ENCODE assay signal across 1 cellular context in the genomic region with DNA sequence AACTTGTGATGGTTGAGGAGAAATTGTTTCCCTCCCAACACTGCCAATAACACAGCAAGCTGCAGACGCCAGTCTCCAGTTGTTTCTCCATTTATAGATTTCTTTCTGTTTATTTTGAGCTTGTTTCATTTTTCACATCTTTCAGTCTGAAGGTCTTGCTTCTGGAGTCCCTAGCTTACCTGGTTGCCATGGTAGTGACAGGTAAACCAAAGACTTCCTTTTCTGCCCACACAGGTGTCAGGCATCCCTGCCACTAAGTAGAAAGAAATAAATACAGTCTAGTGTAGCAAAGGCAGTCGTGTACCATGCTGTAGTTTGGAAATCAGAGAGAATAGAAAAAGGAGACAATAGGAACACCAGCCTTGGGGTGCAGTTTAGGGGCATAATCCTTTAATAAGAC.
TF ChIP-seq lines count a peak whose summit lies in the region.

No MANE protein-coding gene starts in this region.

TF ChIP-seq in GM23338, 12 proteins besides CTCF, POLR2A, EP300 and RAD21 (continued from another document):
- TF ChIP-seq, protein P1, sequence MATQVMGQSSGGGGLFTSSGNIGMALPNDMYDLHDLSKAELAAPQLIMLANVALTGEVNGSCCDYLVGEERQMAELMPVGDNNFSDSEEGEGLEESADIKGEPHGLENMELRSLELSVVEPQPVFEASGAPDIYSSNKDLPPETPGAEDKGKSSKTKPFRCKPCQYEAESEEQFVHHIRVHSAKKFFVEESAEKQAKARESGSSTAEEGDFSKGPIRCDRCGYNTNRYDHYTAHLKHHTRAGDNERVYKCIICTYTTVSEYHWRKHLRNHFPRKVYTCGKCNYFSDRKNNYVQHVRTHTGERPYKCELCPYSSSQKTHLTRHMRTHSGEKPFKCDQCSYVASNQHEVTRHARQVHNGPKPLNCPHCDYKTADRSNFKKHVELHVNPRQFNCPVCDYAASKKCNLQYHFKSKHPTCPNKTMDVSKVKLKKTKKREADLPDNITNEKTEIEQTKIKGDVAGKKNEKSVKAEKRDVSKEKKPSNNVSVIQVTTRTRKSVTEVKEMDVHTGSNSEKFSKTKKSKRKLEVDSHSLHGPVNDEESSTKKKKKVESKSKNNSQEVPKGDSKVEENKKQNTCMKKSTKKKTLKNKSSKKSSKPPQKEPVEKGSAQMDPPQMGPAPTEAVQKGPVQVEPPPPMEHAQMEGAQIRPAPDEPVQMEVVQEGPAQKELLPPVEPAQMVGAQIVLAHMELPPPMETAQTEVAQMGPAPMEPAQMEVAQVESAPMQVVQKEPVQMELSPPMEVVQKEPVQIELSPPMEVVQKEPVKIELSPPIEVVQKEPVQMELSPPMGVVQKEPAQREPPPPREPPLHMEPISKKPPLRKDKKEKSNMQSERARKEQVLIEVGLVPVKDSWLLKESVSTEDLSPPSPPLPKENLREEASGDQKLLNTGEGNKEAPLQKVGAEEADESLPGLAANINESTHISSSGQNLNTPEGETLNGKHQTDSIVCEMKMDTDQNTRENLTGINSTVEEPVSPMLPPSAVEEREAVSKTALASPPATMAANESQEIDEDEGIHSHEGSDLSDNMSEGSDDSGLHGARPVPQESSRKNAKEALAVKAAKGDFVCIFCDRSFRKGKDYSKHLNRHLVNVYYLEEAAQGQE (IDR thresholded peaks at IDR 0.05; ENCODE audit: unreplicated experiment) = no peak
- no peak for TF ChIP-seq STAT1 (IDR thresholded peaks at IDR 0.05; ENCODE audit: unreplicated experiment)
- TF ChIP-seq, protein P2, sequence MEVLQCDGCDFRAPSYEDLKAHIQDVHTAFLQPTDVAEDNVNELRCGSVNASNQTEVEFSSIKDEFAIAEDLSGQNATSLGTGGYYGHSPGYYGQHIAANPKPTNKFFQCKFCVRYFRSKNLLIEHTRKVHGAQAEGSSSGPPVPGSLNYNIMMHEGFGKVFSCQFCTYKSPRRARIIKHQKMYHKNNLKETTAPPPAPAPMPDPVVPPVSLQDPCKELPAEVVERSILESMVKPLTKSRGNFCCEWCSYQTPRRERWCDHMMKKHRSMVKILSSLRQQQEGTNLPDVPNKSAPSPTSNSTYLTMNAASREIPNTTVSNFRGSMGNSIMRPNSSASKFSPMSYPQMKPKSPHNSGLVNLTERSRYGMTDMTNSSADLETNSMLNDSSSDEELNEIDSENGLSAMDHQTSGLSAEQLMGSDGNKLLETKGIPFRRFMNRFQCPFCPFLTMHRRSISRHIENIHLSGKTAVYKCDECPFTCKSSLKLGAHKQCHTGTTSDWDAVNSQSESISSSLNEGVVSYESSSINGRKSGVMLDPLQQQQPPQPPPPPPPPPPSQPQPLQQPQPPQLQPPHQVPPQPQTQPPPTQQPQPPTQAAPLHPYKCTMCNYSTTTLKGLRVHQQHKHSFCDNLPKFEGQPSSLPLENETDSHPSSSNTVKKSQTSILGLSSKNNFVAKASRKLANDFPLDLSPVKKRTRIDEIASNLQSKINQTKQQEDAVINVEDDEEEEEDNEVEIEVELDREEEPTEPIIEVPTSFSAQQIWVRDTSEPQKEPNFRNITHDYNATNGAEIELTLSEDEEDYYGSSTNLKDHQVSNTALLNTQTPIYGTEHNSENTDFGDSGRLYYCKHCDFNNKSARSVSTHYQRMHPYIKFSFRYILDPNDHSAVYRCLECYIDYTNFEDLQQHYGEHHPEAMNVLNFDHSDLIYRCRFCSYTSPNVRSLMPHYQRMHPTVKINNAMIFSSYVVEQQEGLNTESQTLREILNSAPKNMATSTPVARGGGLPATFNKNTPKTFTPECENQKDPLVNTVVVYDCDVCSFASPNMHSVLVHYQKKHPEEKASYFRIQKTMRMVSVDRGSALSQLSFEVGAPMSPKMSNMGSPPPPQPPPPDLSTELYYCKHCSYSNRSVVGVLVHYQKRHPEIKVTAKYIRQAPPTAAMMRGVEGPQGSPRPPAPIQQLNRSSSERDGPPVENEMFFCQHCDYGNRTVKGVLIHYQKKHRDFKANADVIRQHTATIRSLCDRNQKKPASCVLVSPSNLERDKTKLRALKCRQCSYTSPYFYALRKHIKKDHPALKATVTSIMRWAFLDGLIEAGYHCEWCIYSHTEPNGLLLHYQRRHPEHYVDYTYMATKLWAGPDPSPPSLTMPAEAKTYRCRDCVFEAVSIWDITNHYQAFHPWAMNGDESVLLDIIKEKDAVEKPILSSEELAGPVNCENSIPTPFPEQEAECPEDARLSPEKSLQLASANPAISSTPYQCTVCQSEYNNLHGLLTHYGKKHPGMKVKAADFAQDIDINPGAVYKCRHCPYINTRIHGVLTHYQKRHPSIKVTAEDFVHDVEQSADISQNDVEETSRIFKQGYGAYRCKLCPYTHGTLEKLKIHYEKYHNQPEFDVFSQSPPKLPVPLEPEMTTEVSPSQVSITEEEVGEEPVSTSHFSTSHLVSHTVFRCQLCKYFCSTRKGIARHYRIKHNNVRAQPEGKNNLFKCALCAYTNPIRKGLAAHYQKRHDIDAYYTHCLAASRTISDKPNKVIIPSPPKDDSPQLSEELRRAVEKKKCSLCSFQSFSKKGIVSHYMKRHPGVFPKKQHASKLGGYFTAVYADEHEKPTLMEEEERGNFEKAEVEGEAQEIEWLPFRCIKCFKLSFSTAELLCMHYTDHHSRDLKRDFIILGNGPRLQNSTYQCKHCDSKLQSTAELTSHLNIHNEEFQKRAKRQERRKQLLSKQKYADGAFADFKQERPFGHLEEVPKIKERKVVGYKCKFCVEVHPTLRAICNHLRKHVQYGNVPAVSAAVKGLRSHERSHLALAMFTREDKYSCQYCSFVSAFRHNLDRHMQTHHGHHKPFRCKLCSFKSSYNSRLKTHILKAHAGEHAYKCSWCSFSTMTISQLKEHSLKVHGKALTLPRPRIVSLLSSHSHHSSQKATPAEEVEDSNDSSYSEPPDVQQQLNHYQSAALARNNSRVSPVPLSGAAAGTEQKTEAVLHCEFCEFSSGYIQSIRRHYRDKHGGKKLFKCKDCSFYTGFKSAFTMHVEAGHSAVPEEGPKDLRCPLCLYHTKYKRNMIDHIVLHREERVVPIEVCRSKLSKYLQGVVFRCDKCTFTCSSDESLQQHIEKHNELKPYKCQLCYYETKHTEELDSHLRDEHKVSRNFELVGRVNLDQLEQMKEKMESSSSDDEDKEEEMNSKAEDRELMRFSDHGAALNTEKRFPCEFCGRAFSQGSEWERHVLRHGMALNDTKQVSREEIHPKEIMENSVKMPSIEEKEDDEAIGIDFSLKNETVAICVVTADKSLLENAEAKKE (CRISPR knock-in tag; IDR thresholded peaks at IDR 0.05) = no peak
- TF ChIP-seq EZH2 (IDR thresholded peaks at IDR 0.05; ENCODE audit: low read depth, unreplicated experiment) = no peak
- no peak for TF ChIP-seq POLR2AphosphoS5 (IDR thresholded peaks at IDR 0.05; ENCODE audit: low read depth)
- TF ChIP-seq EZH2phosphoT487 (IDR thresholded peaks at IDR 0.05; ENCODE audit: unreplicated experiment) = no peak
- no peak for TF ChIP-seq ZNF114 (CRISPR knock-in tag; IDR thresholded peaks at IDR 0.05)
